In genomic region chr12:127607146-127607725, GRCh38 we compare ENCODE assay signal across 20 cellular contexts.
"Had no signal": no experiment of that assay in that cellular context is flagged by ENCODE, and none has a peak within 500 bp of the region (broad histone marks: within the 10 kb centered on the region; RNA-seq: fewer than 3 reads in every experiment).

No MANE protein-coding gene starts in this region.

- H3K36me3 ChIP-seq: gastrocnemius medialis, left ventricle myocardium inferior, neutrophil, right lobe of liver, thoracic aorta, transverse colon had no signal

- H3K4me1 ChIP-seq: gastrocnemius medialis, left ventricle myocardium inferior, psoas muscle, right lobe of liver, transverse colon had no signal

- H3K27me3 ChIP-seq: dorsolateral prefrontal cortex, gastrocnemius medialis, neutrophil, right lobe of liver, transverse colon had no signal

- H3K9me3 ChIP-seq: gastrocnemius medialis, neutrophil, psoas muscle, right lobe of liver, thoracic aorta, transverse colon had no signal

- H3K4me3 ChIP-seq: dorsolateral prefrontal cortex, gastrocnemius medialis, left ventricle myocardium inferior, lung, psoas muscle, right lobe of liver, thoracic aorta, transverse colon had no signal

- DNase-seq: cortex of kidney; effector CD8-positive, alpha-beta T cell; gastrocnemius medialis; immature natural killer cell; left cardiac atrium; left ventricle myocardium inferior; mesenchymal stem cell; naive thymus-derived CD4-positive, alpha-beta T cell; nephron progenitor cell; psoas muscle; retina; right lobe of liver; stimulated activated CD4-positive, alpha-beta T cell treated with anti-CD3 and anti-CD28 coated beads, Interleukin-4, amount 100 ng/mL, for 24 hours; stimulated activated naive B cell treated with anti-CD40 and anti-IgM and Interleukin-4, amounts not matched to agents 10 μg/mL and 1 μg/mL and 100 μg/mL, for 72 hours; stimulated activated naive CD8-positive, alpha-beta T cell treated with anti-CD3 and anti-CD28 coated beads, Interleukin-15, amount 100 ng/mL, for 72 hours; transverse colon had no signal

- H3K27ac ChIP-seq: gastrocnemius medialis, left ventricle myocardium inferior, neutrophil, psoas muscle, right lobe of liver, thoracic aorta, transverse colon had no signal
